8 cellular contexts compared by ENCODE assay signal in genomic region chr1:11058595-11059165, GRCh38. TPM values are rescaled to one million over a fixed set of nuclear protein-coding genes. Genes with fewer than 3 reads are reported as not detected.
DNase-seq lines count a peak whose midpoint lies in the region; ATAC-seq and TF ChIP-seq lines count a peak whose summit lies in the region.

No MANE protein-coding gene starts in this region.

- H3K9ac ChIP-seq in HUES48 (ENCODE audit: low read depth, low read length), result peak overlapping the region; percentile 69; the same call in 1 of the 2 replicates

- H3K9me3 Mint-ChIP-seq in mesothelial cell of epicardium, result no peaks in the 10 kb centered on the region

- H3K27ac ChIP-seq in HUES48 (ENCODE audit: low read depth, low read length) (no peak overlapping the region), ascending aorta (no peak overlapping the region)

- H3K4me1 Mint-ChIP-seq in mesothelial cell of epicardium, result peaks cover 16% of the 10 kb centered on the region

- no peak for DNase-seq in AG09309 (ENCODE audit: low read depth)
- no peak for DNase-seq in ascending aorta (ENCODE audit: low spot score in 2 of 2)
- no peak for DNase-seq in mesothelial cell of epicardium (ENCODE audit: low spot score in 2 of 2, unreplicated experiment in 2 of 2)
- DNase-seq in GF-D8 (lab: John Stamatoyannopoulos, UW), result no peak
- no peak for DNase-seq in kidney tubule cell (ENCODE audit: low spot score)
- no peak for DNase-seq in SW480 (ENCODE audit: low spot score)

- H3K4me3 Mint-ChIP-seq in mesothelial cell of epicardium, result peak overlapping the region; percentile 93

- H3K27me3 Mint-ChIP-seq in mesothelial cell of epicardium (ENCODE audit: low read depth), result no peaks in the 10 kb centered on the region

- H3K27ac Mint-ChIP-seq in mesothelial cell of epicardium, result peak overlapping the region; percentile 85

- H3K36me3 ChIP-seq in HUES48 (ENCODE audit: control insufficient read depth, insufficient read depth, low read length), result peaks cover 36% of the 10 kb centered on the region
- peaks cover 17 to 31% of the 10 kb centered on the region in 2 donors for H3K36me3 ChIP-seq in ascending aorta

- H3K4me1 ChIP-seq in HUES48 (ENCODE audit: control insufficient read depth, insufficient read depth, low read length), result peaks cover 3% of the 10 kb centered on the region
- peaks cover 11 to 16% of the 10 kb centered on the region in 2 donors for H3K4me1 ChIP-seq in ascending aorta

- no peaks in the 10 kb centered on the region for H3K9me3 ChIP-seq in HUES48 (ENCODE audit: control insufficient read depth, insufficient read depth, low read length)
- no peaks in the 10 kb centered on the region for H3K9me3 ChIP-seq in ascending aorta

- TF ChIP-seq CTCF in AG09309 (IDR thresholded peaks at IDR 0.05; ENCODE audit: control insufficient read depth, insufficient read depth, low read depth, low read length, missing control alignments), result no peak
- no peak for TF ChIP-seq CTCF in ascending aorta (IDR thresholded peaks at IDR 0.05)
- no peak for TF ChIP-seq CTCF in mesothelial cell of epicardium (IDR thresholded peaks at IDR 0.05; ENCODE audit: unreplicated experiment)

- H3K4me3 ChIP-seq in AG09309 (ENCODE audit: control insufficient read depth, low read depth, low read length) (peak overlapping the region; percentile 99), HUES48 (ENCODE audit: low read depth, low read length) (peak overlapping the region; percentile 84), ascending aorta (peak overlapping the region; percentile 75 to 100)

- intact Hi-C loops in ascending aorta (cut with DNase I), result no loop called here

- ATAC-seq in HG03095 (IDR thresholded peaks at IDR 0.05; ENCODE audit: unreplicated experiment), result no peak

- H3K36me3 Mint-ChIP-seq in mesothelial cell of epicardium, result peaks cover 4% of the 10 kb centered on the region

- no peaks in the 10 kb centered on the region for H3K27me3 ChIP-seq in HUES48 (ENCODE audit: control insufficient read depth, insufficient read depth, low read length)
- no peaks in the 10 kb centered on the region for H3K27me3 ChIP-seq in ascending aorta

RNA-seq across cellular contexts. Expression of gene SRM, which starts 1.1 kb away (rescaled TPM):
- total RNA-seq in ascending aorta (175 TPM), mesothelial cell of epicardium (61.4 to 62.1 TPM (median 61.7 TPM) in 3 replicates)

RNA-seq across cellular contexts. Expression of gene MASP2, which starts 11.6 kb away (rescaled TPM):
- total RNA-seq in ascending aorta, result not detected
- 0.09 to 0.20 TPM in 2 of 3 replicates, not detected in the other for total RNA-seq in mesothelial cell of epicardium

RNA-seq across cellular contexts. Expression of gene EXOSC10, which starts 41.0 kb away (rescaled TPM):
- total RNA-seq in ascending aorta (38.7 TPM), mesothelial cell of epicardium (68.1 to 76.9 TPM (median 73.7 TPM) in 3 replicates)

RNA-seq across cellular contexts. Expression of gene TARDBP, which starts 46.2 kb away (rescaled TPM):
- total RNA-seq in ascending aorta (83.5 TPM), mesothelial cell of epicardium (175 to 184 TPM (median 179 TPM) in 3 replicates)
